In genomic region chrX:57596109-57596870, GRCh38 we compare ENCODE assay signal across 8 cellular contexts. TPM values are rescaled to one million over a fixed set of nuclear protein-coding genes. Genes with fewer than 3 reads are reported as not detected.
DNase-seq lines count a peak whose midpoint lies in the region; ATAC-seq and TF ChIP-seq lines count a peak whose summit lies in the region.

No MANE protein-coding gene starts in this region.

- H3K9me3 Mint-ChIP-seq in activated CD8-positive, alpha-beta T cell treated with anti-CD3 and anti-CD28 coated beads for 36 hours, result peaks cover 7% of the 10 kb centered on the region
- H3K9me3 Mint-ChIP-seq in activated CD8-positive, alpha-beta T cell treated with anti-CD3 and anti-CD28 coated beads, Interleukin-2, amount 10 ng/mL, durations not matched to agents 7 days and 5 days (ENCODE audit: insufficient read depth), result no peaks in the 10 kb centered on the region
- peaks cover 6 to 8% of the 10 kb centered on the region in 2 donors for H3K9me3 Mint-ChIP-seq in stimulated activated naive CD8-positive, alpha-beta T cell treated with anti-CD3 and anti-CD28 coated beads, Interleukin-15, amount 100 ng/mL, for 72 hours

- H3K4me1 Mint-ChIP-seq in activated CD8-positive, alpha-beta T cell treated with anti-CD3 and anti-CD28 coated beads for 36 hours (ENCODE audit: low read depth), result peaks cover 28% of the 10 kb centered on the region
- H3K4me1 Mint-ChIP-seq in activated CD8-positive, alpha-beta T cell treated with anti-CD3 and anti-CD28 coated beads, Interleukin-2, amount 10 ng/mL, durations not matched to agents 7 days and 5 days (ENCODE audit: low read depth), result peaks cover 28% of the 10 kb centered on the region
- H3K4me1 Mint-ChIP-seq in stimulated activated naive CD8-positive, alpha-beta T cell treated with anti-CD3 and anti-CD28 coated beads, Interleukin-15, amount 100 ng/mL, for 72 hours, result peaks cover 22% of the 10 kb centered on the region

- H3K27me3 ChIP-seq in adipocyte (replicated peaks; ENCODE audit: control insufficient read depth, insufficient read depth, low read length), result no peaks in the 10 kb centered on the region
- no peaks in the 10 kb centered on the region for H3K27me3 ChIP-seq in iPS-20b (ENCODE audit: insufficient read depth, low read length)

- no peak for ATAC-seq in activated CD8-positive, alpha-beta T cell treated with anti-CD3 and anti-CD28 coated beads for 36 hours
- ATAC-seq in activated CD8-positive, alpha-beta T cell treated with anti-CD3 and anti-CD28 coated beads, Interleukin-2, amount 10 ng/mL, durations not matched to agents 7 days and 5 days, result no peak
- no peak for ATAC-seq in stimulated activated naive CD8-positive, alpha-beta T cell treated with anti-CD3 and anti-CD28 coated beads, Interleukin-15, amount 100 ng/mL, for 72 hours
- ATAC-seq in GM18520 (IDR thresholded peaks at IDR 0.05; ENCODE audit: unreplicated experiment) (no peak), GM21619 (IDR thresholded peaks at IDR 0.05; ENCODE audit: unreplicated experiment) (no peak)

- H3K27ac Mint-ChIP-seq in activated CD8-positive, alpha-beta T cell treated with anti-CD3 and anti-CD28 coated beads for 36 hours, result no peak overlapping the region
- no peak overlapping the region for H3K27ac Mint-ChIP-seq in activated CD8-positive, alpha-beta T cell treated with anti-CD3 and anti-CD28 coated beads, Interleukin-2, amount 10 ng/mL, durations not matched to agents 7 days and 5 days
- H3K27ac Mint-ChIP-seq in stimulated activated naive CD8-positive, alpha-beta T cell treated with anti-CD3 and anti-CD28 coated beads, Interleukin-15, amount 100 ng/mL, for 72 hours, result peak overlapping the region in 1 of 2 donors; percentile 1

- H3K27ac ChIP-seq in iPS-20b (ENCODE audit: low read length), result no peak overlapping the region

- POLR2A ChIA-PET in activated CD8-positive, alpha-beta T cell treated with anti-CD3 and anti-CD28 coated beads for 36 hours (lab: Charles Lee), result no interaction called here
- POLR2A ChIA-PET in activated CD8-positive, alpha-beta T cell treated with anti-CD3 and anti-CD28 coated beads, Interleukin-2, amount 10 ng/mL, durations not matched to agents 7 days and 5 days (lab: Charles Lee), result no interaction called here

- peaks cover 36% of the 10 kb centered on the region for H3K36me3 Mint-ChIP-seq in activated CD8-positive, alpha-beta T cell treated with anti-CD3 and anti-CD28 coated beads for 36 hours (ENCODE audit: low read depth)
- H3K36me3 Mint-ChIP-seq in activated CD8-positive, alpha-beta T cell treated with anti-CD3 and anti-CD28 coated beads, Interleukin-2, amount 10 ng/mL, durations not matched to agents 7 days and 5 days (ENCODE audit: low read depth), result peaks cover 24% of the 10 kb centered on the region

- H3K27me3 Mint-ChIP-seq in activated CD8-positive, alpha-beta T cell treated with anti-CD3 and anti-CD28 coated beads for 36 hours, result no peaks in the 10 kb centered on the region
- no peaks in the 10 kb centered on the region for H3K27me3 Mint-ChIP-seq in activated CD8-positive, alpha-beta T cell treated with anti-CD3 and anti-CD28 coated beads, Interleukin-2, amount 10 ng/mL, durations not matched to agents 7 days and 5 days (ENCODE audit: low read depth)
- no peaks in the 10 kb centered on the region for H3K27me3 Mint-ChIP-seq in stimulated activated naive CD8-positive, alpha-beta T cell treated with anti-CD3 and anti-CD28 coated beads, Interleukin-15, amount 100 ng/mL, for 72 hours

- H3K9me3 ChIP-seq in adipocyte (ENCODE audit: control insufficient read depth, low read length), result no peaks in the 10 kb centered on the region
- H3K9me3 ChIP-seq in iPS-20b (ENCODE audit: insufficient read depth, low read depth, low read length), result no peaks in the 10 kb centered on the region

- peak overlapping the region; percentile 43 for H3K4me3 Mint-ChIP-seq in activated CD8-positive, alpha-beta T cell treated with anti-CD3 and anti-CD28 coated beads for 36 hours
- H3K4me3 Mint-ChIP-seq in activated CD8-positive, alpha-beta T cell treated with anti-CD3 and anti-CD28 coated beads, Interleukin-2, amount 10 ng/mL, durations not matched to agents 7 days and 5 days, result no peak overlapping the region
- H3K4me3 Mint-ChIP-seq in stimulated activated naive CD8-positive, alpha-beta T cell treated with anti-CD3 and anti-CD28 coated beads, Interleukin-15, amount 100 ng/mL, for 72 hours, result peak overlapping the region; percentile 45 to 56

- no peak for DNase-seq in activated CD8-positive, alpha-beta T cell treated with anti-CD3 and anti-CD28 coated beads for 36 hours
- DNase-seq in activated CD8-positive, alpha-beta T cell treated with anti-CD3 and anti-CD28 coated beads, Interleukin-2, amount 10 ng/mL, durations not matched to agents 7 days and 5 days, result no peak
- no peak for DNase-seq in adipocyte (ENCODE audit: low read depth)
- no peak for DNase-seq in stimulated activated naive CD8-positive, alpha-beta T cell treated with anti-CD3 and anti-CD28 coated beads, Interleukin-15, amount 100 ng/mL, for 72 hours
- DNase-seq in NCI-H226, result no peak

- intact Hi-C loops in activated CD8-positive, alpha-beta T cell treated with anti-CD3 and anti-CD28 coated beads for 36 hours (cut with micrococcal nuclease), result no loop called here

- no peak for TF ChIP-seq CTCF in activated CD8-positive, alpha-beta T cell treated with anti-CD3 and anti-CD28 coated beads for 36 hours (IDR thresholded peaks at IDR 0.05)

- H3K4me1 ChIP-seq in adipocyte (ENCODE audit: control insufficient read depth, insufficient read depth, low read length), result peaks cover 21% of the 10 kb centered on the region
- peaks cover 10% of the 10 kb centered on the region; the same call in 1 of the 2 replicates for H3K4me1 ChIP-seq in iPS-20b (ENCODE audit: insufficient read depth, low read length)

- H3K36me3 ChIP-seq in adipocyte (ENCODE audit: control insufficient read depth, insufficient read depth, low read length, severe bottlenecking) (peaks cover 4% of the 10 kb centered on the region), iPS-20b (ENCODE audit: insufficient read depth, low read depth, low read length) (no peaks in the 10 kb centered on the region)

- H3K4me3 ChIP-seq in adipocyte (ENCODE audit: low read length) (peak overlapping the region; percentile 56), iPS-20b (ENCODE audit: low read length) (peak overlapping the region; percentile 61)

- CTCF ChIA-PET in activated CD8-positive, alpha-beta T cell treated with anti-CD3 and anti-CD28 coated beads for 36 hours (lab: Charles Lee), result no interaction called here
- CTCF ChIA-PET in activated CD8-positive, alpha-beta T cell treated with anti-CD3 and anti-CD28 coated beads, Interleukin-2, amount 10 ng/mL, durations not matched to agents 7 days and 5 days (lab: Charles Lee), result no interaction called here

- peak overlapping the region; percentile 50 for H3K9ac ChIP-seq in adipocyte (ENCODE audit: low read length)
- peak overlapping the region; percentile 42; the same call in 1 of the 2 replicates for H3K9ac ChIP-seq in iPS-20b (ENCODE audit: low read depth, low read length)

RNA-seq across cellular contexts. Expression of gene ZXDB, which starts 4.5 kb away (rescaled TPM):
- 1 to 10 TPM; 6.0 to 6.6 TPM for total RNA-seq in activated CD8-positive, alpha-beta T cell treated with anti-CD3 and anti-CD28 coated beads for 36 hours
- total RNA-seq in activated CD8-positive, alpha-beta T cell treated with anti-CD3 and anti-CD28 coated beads, Interleukin-2, amount 10 ng/mL, durations not matched to agents 7 days and 5 days, result 1 to 10 TPM; 4.5 TPM
